In the genomic region with DNA sequence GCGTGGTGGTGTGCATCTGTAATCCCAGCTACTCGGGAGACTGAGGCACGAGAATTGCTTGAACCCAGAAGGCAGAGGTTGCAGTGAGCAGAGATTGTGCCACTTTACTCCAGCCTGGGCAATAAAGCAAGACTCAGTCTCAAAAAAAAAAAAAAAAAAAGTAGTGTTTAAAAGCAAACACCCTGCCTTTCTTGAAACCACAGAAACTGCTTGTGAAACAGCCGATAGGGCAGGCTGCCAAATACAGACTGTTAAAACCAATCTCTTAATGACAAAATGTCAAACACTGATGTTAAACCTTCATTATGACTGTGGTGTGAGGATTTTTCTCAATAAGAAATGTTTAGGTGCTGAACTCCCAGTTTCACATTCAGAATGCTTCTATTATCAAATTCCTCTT, we compare ENCODE assay signal across 8 cellular contexts. TPM values are rescaled to one million over a fixed set of nuclear protein-coding genes. Genes with fewer than 3 reads are reported as not detected.
DNase-seq lines count a peak whose midpoint lies in the region; TF ChIP-seq lines count a peak whose summit lies in the region.

No MANE protein-coding gene starts in this region.

- H3K4me1 Mint-ChIP-seq in activated CD4-positive, alpha-beta memory T cell treated with anti-CD3 and anti-CD28 coated beads, Interleukin-2, amount 10 ng/mL, durations not matched to agents 7 days and 5 days: peaks cover 77% of the 10 kb centered on the region
- H3K4me1 Mint-ChIP-seq in H9: peaks cover 56 to 60% of the 10 kb centered on the region in 2 experiments

- POLR2A ChIA-PET in activated CD4-positive, alpha-beta memory T cell treated with anti-CD3 and anti-CD28 coated beads, Interleukin-2, amount 10 ng/mL, durations not matched to agents 7 days and 5 days (lab: Charles Lee): interaction anchor here (1.0 to 3.3 kb wide), 7 partner anchors 10 to 342 kb away, joined by 3 to 12 read pairs (median 5); a partner anchor contains a TSS

- H3K4me2 ChIP-seq in MM.1S (ENCODE audit: low read depth, low read length): peak overlapping the region; percentile 37
- H3K4me2 ChIP-seq in H9 (ENCODE audit: insufficient read depth, insufficient read length, low read length): no peak overlapping the region

- no peaks in the 10 kb centered on the region for H3K23me2 ChIP-seq in H9 (ENCODE audit: insufficient read length, low read depth, low read length, poor library complexity, severe bottlenecking)

- no peak overlapping the region for H2BK12ac ChIP-seq in H9 (ENCODE audit: insufficient read length, low read depth, low read length)

- no peak overlapping the region for H2BK15ac ChIP-seq in H9 (ENCODE audit: low read depth, low read length)

- H3K79me1 ChIP-seq in H9 (ENCODE audit: insufficient read depth, low read depth, low read length, poor library complexity, severe bottlenecking): peaks cover 10% of the 10 kb centered on the region

- H4K20me1 ChIP-seq in MM.1S (ENCODE audit: insufficient read depth, low read length) (0 out of 2 replicates have a peak, but pooled peaks cover 7% of the 10 kb centered on the region), H9 (ENCODE audit: control insufficient read depth, insufficient read depth, insufficient read length) (no peaks in the 10 kb centered on the region)

- H2AFZ ChIP-seq in MM.1S (ENCODE audit: low read length): no peak overlapping the region
- H2AFZ ChIP-seq in H9 (ENCODE audit: low read length): no peak overlapping the region

- H3K14ac ChIP-seq in H9 (ENCODE audit: insufficient read depth, low read length): no peak overlapping the region

- no peak overlapping the region for H2BK5ac ChIP-seq in H9 (ENCODE audit: insufficient read length, low read length)

- H3F3A ChIP-seq in MM.1S (ENCODE audit: insufficient read depth, low read length): peaks cover 36% of the 10 kb centered on the region

- no CpG with 5 or more reads among the region's 4 CpGs for WGBS in H9 (ENCODE audit: extremely low coverage, insufficient read length, low lambda C conversion rate)

- no peak overlapping the region for H2AK5ac ChIP-seq in H9 (ENCODE audit: insufficient read length, low read length)

- DNase-seq in NCI-H1105 treated with DMSO at 0.1 percent for 48 hours (lab: John Stamatoyannopoulos, UW) (peak; percentile 6), NCI-H1105 (lab: John Stamatoyannopoulos, UW) (no peak), MM.1S (peak; percentile 89), erythroblast (lab: John Stamatoyannopoulos, UW) (peak; percentile 63), H9 (no peak), iPS-NIHi11 (ENCODE audit: low spot score) (no peak)
- peak; percentile 78 for DNase-seq in activated CD4-positive, alpha-beta memory T cell treated with anti-CD3 and anti-CD28 coated beads, Interleukin-2, amount 10 ng/mL, durations not matched to agents 7 days and 5 days
- peak; percentile 33 to 60 (median 50) for DNase-seq in stimulated activated CD4-positive, alpha-beta T cell treated with anti-CD3 and anti-CD28 coated beads, TNF-alpha, amount 100 ng/mL, for 1 hour (ENCODE audit: low read depth in 3 of 3, low spot score in 1 of 3)

- H4K8ac ChIP-seq in H9 (replicated peaks; ENCODE audit: insufficient read length, low read depth, low read length): no peak overlapping the region

- no peak overlapping the region for H4K91ac ChIP-seq in H9 (ENCODE audit: insufficient read length, low read depth, low read length)

- H3K9ac ChIP-seq in MM.1S (ENCODE audit: low read length): peak overlapping the region; percentile 12; the same call in 1 of the 2 replicates
- H3K9ac ChIP-seq in H9 (ENCODE audit: extremely low read depth, insufficient read length, low read length): no peak overlapping the region

- peaks cover 34% of the 10 kb centered on the region for H3K36me3 Mint-ChIP-seq in activated CD4-positive, alpha-beta memory T cell treated with anti-CD3 and anti-CD28 coated beads, Interleukin-2, amount 10 ng/mL, durations not matched to agents 7 days and 5 days (ENCODE audit: low read depth)
- peaks cover 7 to 12% (median 8%) of the 10 kb centered on the region in 3 experiments; a peak in 6 of 7 replicates for H3K36me3 Mint-ChIP-seq in H9 (ENCODE audit: insufficient read depth in 1 of 3, low read depth in 3 of 3)

- no peaks in the 10 kb centered on the region for H3K27me3 Mint-ChIP-seq in activated CD4-positive, alpha-beta memory T cell treated with anti-CD3 and anti-CD28 coated beads, Interleukin-2, amount 10 ng/mL, durations not matched to agents 7 days and 5 days
- H3K27me3 Mint-ChIP-seq in H9 (ENCODE audit: low read depth): no peaks in the 10 kb centered on the region

- H3K4ac ChIP-seq in H9 (ENCODE audit: low read depth, low read length): no peak overlapping the region

- H3K36me3 ChIP-seq in MM.1S (replicated peaks; ENCODE audit: insufficient read depth, low read length): no peaks in the 10 kb centered on the region

- H3K56ac ChIP-seq in H9 (ENCODE audit: insufficient read length, low read depth, low read length): no peak overlapping the region

- H3T11ph ChIP-seq in H9 (ENCODE audit: low read length): no peak overlapping the region

- peak overlapping the region; percentile 53; the same call in 1 of the 2 replicates for H3K27ac ChIP-seq in MM.1S (ENCODE audit: low read length)
- H3K27ac ChIP-seq in H9 (ENCODE audit: insufficient read length, low read depth, low read length): no peak overlapping the region

- no peaks in the 10 kb centered on the region for H3K9me3 Mint-ChIP-seq in activated CD4-positive, alpha-beta memory T cell treated with anti-CD3 and anti-CD28 coated beads, Interleukin-2, amount 10 ng/mL, durations not matched to agents 7 days and 5 days
- H3K9me3 Mint-ChIP-seq in H9: no peaks in the 10 kb centered on the region

- H3K27ac Mint-ChIP-seq in activated CD4-positive, alpha-beta memory T cell treated with anti-CD3 and anti-CD28 coated beads, Interleukin-2, amount 10 ng/mL, durations not matched to agents 7 days and 5 days: peak overlapping the region; percentile 80
- H3K27ac Mint-ChIP-seq in H9: peak overlapping the region in 1 of 3 experiments; percentile 77; a peak in 2 of 7 replicates

- no peak overlapping the region for H3K23ac ChIP-seq in H9 (ENCODE audit: insufficient read length, low read depth, low read length)

- peak overlapping the region; percentile 49 for H3K4me3 Mint-ChIP-seq in activated CD4-positive, alpha-beta memory T cell treated with anti-CD3 and anti-CD28 coated beads, Interleukin-2, amount 10 ng/mL, durations not matched to agents 7 days and 5 days
- H3K4me3 Mint-ChIP-seq in H9: no peak overlapping the region

- H2BK120ac ChIP-seq in H9 (ENCODE audit: low read depth, low read length, poor library complexity, severe bottlenecking): no peak overlapping the region

- no peak for TF ChIP-seq POLR2A in erythroblast (IDR thresholded peaks at IDR 0.05; ENCODE audit: low read length)

- no peaks in the 10 kb centered on the region for H3K27me3 ChIP-seq in MM.1S (replicated peaks; ENCODE audit: insufficient read depth, low read length)
- H3K27me3 ChIP-seq in H9 (ENCODE audit: insufficient read depth, low read length): no peaks in the 10 kb centered on the region

- H2BK20ac ChIP-seq in H9 (ENCODE audit: low read depth, low read length, poor library complexity, severe bottlenecking): no peak overlapping the region

- no peaks in the 10 kb centered on the region for H3K9me3 ChIP-seq in MM.1S (replicated peaks; ENCODE audit: insufficient read depth, low read length)
- H3K9me3 ChIP-seq in H9 (ENCODE audit: control insufficient read depth, low read depth, low read length): no peaks in the 10 kb centered on the region

- peaks cover 54% of the 10 kb centered on the region for H3K4me1 ChIP-seq in MM.1S (ENCODE audit: low read length)
- peaks cover 6% of the 10 kb centered on the region; the same call in 1 of the 2 replicates for H3K4me1 ChIP-seq in H9 (ENCODE audit: insufficient read depth, low read length)

- H3K9me2 ChIP-seq in MM.1S (replicated peaks; ENCODE audit: insufficient read depth, low read length): no peaks in the 10 kb centered on the region

- H3K4me3 ChIP-seq in MM.1S (ENCODE audit: low read length): no peak overlapping the region

- H3K18ac ChIP-seq in H9 (ENCODE audit: insufficient read length, low read depth, low read length): no peak overlapping the region

- no peak overlapping the region for H4K5ac ChIP-seq in H9 (ENCODE audit: insufficient read length, low read depth, low read length)

- peaks cover 71% of the 10 kb centered on the region for H3K79me2 ChIP-seq in MM.1S (ENCODE audit: low read length)
- peaks cover 17% of the 10 kb centered on the region for H3K79me2 ChIP-seq in H9 (ENCODE audit: insufficient read depth, low read length)

- TF ChIP-seq CTCF in MM.1S (IDR thresholded peaks at IDR 0.05; ENCODE audit: low read length) (no peak), H9 (conservative IDR thresholded peaks at IDR 0.05) (no peak)

- CTCF ChIA-PET in activated CD4-positive, alpha-beta memory T cell treated with anti-CD3 and anti-CD28 coated beads, Interleukin-2, amount 10 ng/mL, durations not matched to agents 7 days and 5 days (lab: Charles Lee): interaction anchor here (1.6 to 2.6 kb wide), 2 partner anchors 28 to 29 kb away, joined by 4 to 9 read pairs; no protein-coding TSS in a partner anchor

RNA-seq across cellular contexts. Expression of a gene that starts 27.3 kb away (rescaled TPM):
- 10 to 100 TPM; 48.7 to 54.2 TPM for total RNA-seq in activated CD4-positive, alpha-beta memory T cell treated with anti-CD3 and anti-CD28 coated beads, Interleukin-2, amount 10 ng/mL, durations not matched to agents 7 days and 5 days
- total RNA-seq in H9 (2021): 45.7 and 49.6 TPM in 2 replicates

RNA-seq across cellular contexts. Expression of a gene that starts 50.8 kb away (rescaled TPM):
- not detected for total RNA-seq in activated CD4-positive, alpha-beta memory T cell treated with anti-CD3 and anti-CD28 coated beads, Interleukin-2, amount 10 ng/mL, durations not matched to agents 7 days and 5 days
- 117 and 118 TPM in 2 replicates for total RNA-seq in H9 (2021)

RNA-seq across cellular contexts. Expression of a gene that starts 53.0 kb away (rescaled TPM):
- 10 to 100 TPM; 33.2 to 37.2 TPM for total RNA-seq in activated CD4-positive, alpha-beta memory T cell treated with anti-CD3 and anti-CD28 coated beads, Interleukin-2, amount 10 ng/mL, durations not matched to agents 7 days and 5 days
- total RNA-seq in H9 (2021): 121 TPM in 2 replicates

Comparison
In these comparisons a context has a peak if more than half of its experiments do, and no peak if none do; other contexts are left out.
1. DNase-seq: peak in NCI-H1105 treated with DMSO at 0.1 percent for 48 hours (single experiment), MM.1S (single experiment), activated CD4-positive, alpha-beta memory T cell treated with anti-CD3 and anti-CD28 coated beads, Interleukin-2, amount 10 ng/mL, durations not matched to agents 7 days and 5 days (single experiment), erythroblast (2 of 2) and stimulated activated CD4-positive, alpha-beta T cell treated with anti-CD3 and anti-CD28 coated beads, TNF-alpha, amount 100 ng/mL, for 1 hour (3 of 3); none in NCI-H1105 (single experiment), H9 (single experiment) and iPS-NIHi11 (single experiment).
2. RNA of a gene that starts 50.8 kb away (total RNA-seq): 117 to 118 TPM in H9; not detected in activated CD4-positive, alpha-beta memory T cell treated with anti-CD3 and anti-CD28 coated beads, Interleukin-2, amount 10 ng/mL, durations not matched to agents 7 days and 5 days; every median in the first group is over 100 times any median in the second.